Comparison of ENCODE assay signal across 23 cellular contexts in the genomic region with DNA sequence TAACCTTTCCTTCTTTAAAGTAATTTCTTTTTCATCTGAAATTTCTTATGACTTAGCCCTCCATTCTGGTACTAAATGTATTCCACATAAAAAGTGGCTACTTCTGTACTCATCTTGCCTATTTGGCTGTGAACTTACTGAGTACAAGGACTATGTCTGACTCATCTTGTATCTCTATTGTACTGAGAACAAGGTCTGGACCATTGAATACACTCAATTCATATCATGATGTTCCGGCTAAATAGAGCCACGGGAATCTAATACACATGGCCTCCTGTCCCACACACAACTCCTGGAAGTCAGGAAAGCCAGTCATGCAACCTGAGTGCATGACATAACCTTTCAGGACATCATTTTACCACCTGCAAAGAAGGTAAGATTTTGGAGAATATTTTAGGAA.
"Had no signal": no experiment of that assay in that cellular context is flagged by ENCODE, and none has a peak within 500 bp of the region (broad histone marks: within the 10 kb centered on the region; RNA-seq: fewer than 3 reads in every experiment).

No MANE protein-coding gene starts in this region.

- DNase-seq: activated CD4-positive, alpha-beta memory T cell treated with anti-CD3 and anti-CD28 coated beads for 36 hours; activated CD4-positive, alpha-beta T cell treated with anti-CD3 and anti-CD28 coated beads, Interleukin-2, amount 10 ng/mL, durations not matched to agents 7 days and 5 days; activated CD8-positive, alpha-beta memory T cell treated with anti-CD3 and anti-CD28 coated beads for 24 hours; activated gamma-delta T cell treated with Interleukin-2 at 50 U/mL for 16 hours; activated naive CD4-positive, alpha-beta T cell treated with anti-CD3 and anti-CD28 coated beads, Interleukin-2, amount 10 ng/mL, durations not matched to agents 7 days and 5 days; activated naive CD8-positive, alpha-beta T cell treated with anti-CD3 and anti-CD28 coated beads for 36 hours; activated T-cell treated with anti-CD3 and anti-CD28 coated beads, Interleukin-2, amount 50 U/mL, for 48 hours; caudate nucleus; Karpas-422; MM.1S; NCI-H1105; NCI-H1436; NCI-H1694 treated with DMSO at 0.1 percent for 48 hours; NCI-H2029 treated with DMSO at 0.1 percent for 48 hours; NCI-H345; NCI-H510A; NCI-H526 treated with DMSO at 0.1 percent for 48 hours; NCI-H82; SHP77 treated with DMSO at 0.1 percent for 48 hours; T-helper 17 cell; T-helper 9 cell had no signal

- H3K27ac Mint-ChIP-seq: activated CD4-positive, alpha-beta memory T cell treated with anti-CD3 and anti-CD28 coated beads for 36 hours; activated CD4-positive, alpha-beta T cell treated with anti-CD3 and anti-CD28 coated beads, Interleukin-2, amount 10 ng/mL, durations not matched to agents 7 days and 5 days; activated naive CD4-positive, alpha-beta T cell treated with anti-CD3 and anti-CD28 coated beads, Interleukin-2, amount 10 ng/mL, durations not matched to agents 7 days and 5 days; activated naive CD8-positive, alpha-beta T cell treated with anti-CD3 and anti-CD28 coated beads for 36 hours; activated T-helper 2 cell treated with anti-CD3 and anti-CD28 coated beads, Interferon-gamma antibody, Interleukin-2, Interleukin-4, amounts not matched to agents 10 μg/mL and 5 μg/mL and 100 μg/mL, durations not matched to agents 14 hours and 24 hours and 36 hours; T-helper 17 cell; WTC11 had no signal

- ATAC-seq: T-helper 17 cell, WTC11 had no signal

- H3K4me1 Mint-ChIP-seq: activated CD4-positive, alpha-beta T cell treated with anti-CD3 and anti-CD28 coated beads, Interleukin-2, amount 10 ng/mL, durations not matched to agents 7 days and 5 days; activated naive CD4-positive, alpha-beta T cell treated with anti-CD3 and anti-CD28 coated beads, Interleukin-2, amount 10 ng/mL, durations not matched to agents 7 days and 5 days; activated naive CD8-positive, alpha-beta T cell treated with anti-CD3 and anti-CD28 coated beads for 36 hours; T-helper 17 cell had no signal

- H3K9me3 Mint-ChIP-seq: activated CD4-positive, alpha-beta memory T cell treated with anti-CD3 and anti-CD28 coated beads for 36 hours; activated CD4-positive, alpha-beta T cell treated with anti-CD3 and anti-CD28 coated beads, Interleukin-2, amount 10 ng/mL, durations not matched to agents 7 days and 5 days; activated naive CD4-positive, alpha-beta T cell treated with anti-CD3 and anti-CD28 coated beads, Interleukin-2, amount 10 ng/mL, durations not matched to agents 7 days and 5 days; activated naive CD8-positive, alpha-beta T cell treated with anti-CD3 and anti-CD28 coated beads for 36 hours; activated T-helper 2 cell treated with anti-CD3 and anti-CD28 coated beads, Interferon-gamma antibody, Interleukin-2, Interleukin-4, amounts not matched to agents 10 μg/mL and 5 μg/mL and 100 μg/mL, durations not matched to agents 14 hours and 24 hours and 36 hours had no signal

- H3K27me3 Mint-ChIP-seq: activated CD4-positive, alpha-beta T cell treated with anti-CD3 and anti-CD28 coated beads, Interleukin-2, amount 10 ng/mL, durations not matched to agents 7 days and 5 days; activated naive CD4-positive, alpha-beta T cell treated with anti-CD3 and anti-CD28 coated beads, Interleukin-2, amount 10 ng/mL, durations not matched to agents 7 days and 5 days had no signal

- H3K4me3 Mint-ChIP-seq: activated CD4-positive, alpha-beta memory T cell treated with anti-CD3 and anti-CD28 coated beads for 36 hours; activated CD4-positive, alpha-beta T cell treated with anti-CD3 and anti-CD28 coated beads, Interleukin-2, amount 10 ng/mL, durations not matched to agents 7 days and 5 days; activated naive CD4-positive, alpha-beta T cell treated with anti-CD3 and anti-CD28 coated beads, Interleukin-2, amount 10 ng/mL, durations not matched to agents 7 days and 5 days; activated naive CD8-positive, alpha-beta T cell treated with anti-CD3 and anti-CD28 coated beads for 36 hours; T-helper 17 cell; WTC11 had no signal

- H3K36me3 Mint-ChIP-seq: activated CD4-positive, alpha-beta memory T cell treated with anti-CD3 and anti-CD28 coated beads for 36 hours; activated naive CD4-positive, alpha-beta T cell treated with anti-CD3 and anti-CD28 coated beads, Interleukin-2, amount 10 ng/mL, durations not matched to agents 7 days and 5 days; activated naive CD8-positive, alpha-beta T cell treated with anti-CD3 and anti-CD28 coated beads for 36 hours; WTC11 had no signal
